In the genomic region with DNA sequence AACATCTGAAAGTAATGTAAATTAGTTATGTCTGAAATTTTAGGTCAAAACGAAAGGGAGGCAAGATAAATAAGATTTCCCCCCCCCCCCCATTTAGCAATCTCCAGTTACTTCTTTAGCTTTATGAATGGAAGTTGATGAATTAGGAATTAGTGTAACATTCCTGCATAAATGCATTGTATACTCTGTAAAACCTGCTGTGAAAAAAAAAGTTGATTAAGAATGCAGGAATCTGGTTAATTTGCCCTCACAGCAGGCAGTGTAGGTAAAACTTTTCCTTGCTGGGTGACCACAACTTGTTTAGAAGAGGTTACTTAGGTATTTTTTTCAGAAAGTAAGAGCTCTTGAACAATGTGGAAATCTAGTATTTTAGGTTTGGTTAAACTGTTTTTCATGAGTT, we compare ENCODE assay signal across 25 cellular contexts.
"Had no signal": no experiment of that assay in that cellular context is flagged by ENCODE, and none has a peak within 500 bp of the region (broad histone marks: within the 10 kb centered on the region; RNA-seq: fewer than 3 reads in every experiment).

No MANE protein-coding gene starts in this region.

- H3K4me2 ChIP-seq: smooth muscle cell had no signal

- H3K4me1 Mint-ChIP-seq: activated CD4-positive, alpha-beta memory T cell treated with anti-CD3 and anti-CD28 coated beads, Interleukin-2, amount 10 ng/mL, durations not matched to agents 7 days and 5 days; activated naive CD4-positive, alpha-beta T cell treated with anti-CD3 and anti-CD28 coated beads, Interleukin-2, amount 10 ng/mL, durations not matched to agents 7 days and 5 days; brain; memory B cell; nephron progenitor cell; stimulated activated memory B cell treated with anti-CD40 and anti-IgM and Interleukin-4, amounts not matched to agents 10 μg/mL and 1 μg/mL and 100 μg/mL, for 72 hours had no signal

- ATAC-seq: gastroesophageal sphincter; stimulated activated memory B cell treated with anti-CD40 and anti-IgM and Interleukin-4, amounts not matched to agents 10 μg/mL and 1 μg/mL and 100 μg/mL, for 72 hours had no signal

- H3K9me3 Mint-ChIP-seq: activated CD4-positive, alpha-beta memory T cell treated with anti-CD3 and anti-CD28 coated beads, Interleukin-2, amount 10 ng/mL, durations not matched to agents 7 days and 5 days; activated naive CD4-positive, alpha-beta T cell treated with anti-CD3 and anti-CD28 coated beads, Interleukin-2, amount 10 ng/mL, durations not matched to agents 7 days and 5 days; brain; dendritic cell treated with granulocyte-macrophage colony-stimulating factor and Interleukin-4, amounts not matched to agents 40 ng/mL and 50 ng/mL, for 4 days; memory B cell; nephron progenitor cell; stimulated activated memory B cell treated with anti-CD40 and anti-IgM and Interleukin-4, amounts not matched to agents 10 μg/mL and 1 μg/mL and 100 μg/mL, for 72 hours; T-helper 1 cell treated with Interleukin-12 subunit alpha and Interleukin-12 subunit beta and Interleukin-4 antibody, amounts not matched to agents 30 μg/mL and 1 μg/mL, for 36 hours had no signal

- H3K4me3 ChIP-seq: gastroesophageal sphincter, sigmoid colon, smooth muscle cell, stomach, transverse colon had no signal

- H3K27me3 Mint-ChIP-seq: activated CD4-positive, alpha-beta memory T cell treated with anti-CD3 and anti-CD28 coated beads, Interleukin-2, amount 10 ng/mL, durations not matched to agents 7 days and 5 days; activated naive CD4-positive, alpha-beta T cell treated with anti-CD3 and anti-CD28 coated beads, Interleukin-2, amount 10 ng/mL, durations not matched to agents 7 days and 5 days; brain; dendritic cell treated with granulocyte-macrophage colony-stimulating factor and Interleukin-4, amounts not matched to agents 40 ng/mL and 50 ng/mL, for 4 days; memory B cell; stimulated activated memory B cell treated with anti-CD40 and anti-IgM and Interleukin-4, amounts not matched to agents 10 μg/mL and 1 μg/mL and 100 μg/mL, for 72 hours had no signal

- H3K27ac ChIP-seq: gastroesophageal sphincter, sigmoid colon, stomach, transverse colon had no signal

- H3K4me1 ChIP-seq: gastroesophageal sphincter, sigmoid colon, stomach, transverse colon had no signal

- H3K27me3 ChIP-seq: gastroesophageal sphincter, sigmoid colon, stomach, transverse colon had no signal

- DNase-seq: activated CD4-positive, alpha-beta memory T cell treated with anti-CD3 and anti-CD28 coated beads, Interleukin-2, amount 10 ng/mL, durations not matched to agents 7 days and 5 days; activated CD4-positive, alpha-beta T cell treated with anti-CD3 and anti-CD28 coated beads for 48 hours; activated CD4-positive, CD25-positive, alpha-beta regulatory T cell; activated effector memory CD4-positive, alpha-beta T cell treated with anti-CD3 and anti-CD28 coated beads, Interleukin-2, amount 50 U/mL, for 16 hours; activated naive CD4-positive, alpha-beta T cell treated with anti-CD3 and anti-CD28 coated beads, Interleukin-2, amount 10 ng/mL, durations not matched to agents 7 days and 5 days; amygdala; effector memory CD4-positive, alpha-beta T cell; head of caudate nucleus; hypothalamus; nephron progenitor cell; occipital lobe; posterior cingulate gyrus; retina; sigmoid colon; stimulated activated CD4-positive, alpha-beta T cell treated with anti-CD3 and anti-CD28 coated beads, Interleukin-15, amount 100 ng/mL, for 24 hours; stomach; T1000; transverse colon had no signal

- H3K9me3 ChIP-seq: gastroesophageal sphincter, sigmoid colon, stomach, transverse colon had no signal

- H3K4me3 Mint-ChIP-seq: activated CD4-positive, alpha-beta memory T cell treated with anti-CD3 and anti-CD28 coated beads, Interleukin-2, amount 10 ng/mL, durations not matched to agents 7 days and 5 days; activated naive CD4-positive, alpha-beta T cell treated with anti-CD3 and anti-CD28 coated beads, Interleukin-2, amount 10 ng/mL, durations not matched to agents 7 days and 5 days; brain; dendritic cell treated with granulocyte-macrophage colony-stimulating factor and Interleukin-4, amounts not matched to agents 40 ng/mL and 50 ng/mL, for 4 days; memory B cell; nephron progenitor cell; stimulated activated memory B cell treated with anti-CD40 and anti-IgM and Interleukin-4, amounts not matched to agents 10 μg/mL and 1 μg/mL and 100 μg/mL, for 72 hours; T-helper 1 cell treated with Interleukin-12 subunit alpha and Interleukin-12 subunit beta and Interleukin-4 antibody, amounts not matched to agents 30 μg/mL and 1 μg/mL, for 36 hours had no signal

- H3K27ac Mint-ChIP-seq: activated CD4-positive, alpha-beta memory T cell treated with anti-CD3 and anti-CD28 coated beads, Interleukin-2, amount 10 ng/mL, durations not matched to agents 7 days and 5 days; activated naive CD4-positive, alpha-beta T cell treated with anti-CD3 and anti-CD28 coated beads, Interleukin-2, amount 10 ng/mL, durations not matched to agents 7 days and 5 days; brain; dendritic cell treated with granulocyte-macrophage colony-stimulating factor and Interleukin-4, amounts not matched to agents 40 ng/mL and 50 ng/mL, for 4 days; memory B cell; nephron progenitor cell; stimulated activated memory B cell treated with anti-CD40 and anti-IgM and Interleukin-4, amounts not matched to agents 10 μg/mL and 1 μg/mL and 100 μg/mL, for 72 hours; T-helper 1 cell treated with Interleukin-12 subunit alpha and Interleukin-12 subunit beta and Interleukin-4 antibody, amounts not matched to agents 30 μg/mL and 1 μg/mL, for 36 hours had no signal
